Comparison of ENCODE assay signal across 1 cellular context in genomic region chr17:50461550-50462132, GRCh38.
TF ChIP-seq lines count a peak whose summit lies in the region.

No MANE protein-coding gene starts in this region.

TF ChIP-seq in HEK293, 187 proteins besides CTCF, POLR2A, EP300 and RAD21:
- TF ChIP-seq ZBTB7A (tag by site-specific recombination; IDR thresholded peaks at IDR 0.05; ENCODE audit: low read depth) (0 out of 2 replicates have a peak, but pooled peaks have one; percentile 31), ZNF223 (tag by site-specific recombination; IDR thresholded peaks at IDR 0.05) (no peak), ZSCAN30 (tag by site-specific recombination; IDR thresholded peaks at IDR 0.05) (no peak), ZNF169 (tag by site-specific recombination; IDR thresholded peaks at IDR 0.05) (no peak), ZNF600 (tag by site-specific recombination; IDR thresholded peaks at IDR 0.05) (peak; percentile 58; the same call in 1 of the 2 replicates)
